ENCODE assay signal across 8 cellular contexts in genomic region chr4:140326395-140326993, GRCh38. TPM values are rescaled to one million over a fixed set of nuclear protein-coding genes. Genes with fewer than 3 reads are reported as not detected.
DNase-seq lines count a peak whose midpoint lies in the region; ATAC-seq and TF ChIP-seq lines count a peak whose summit lies in the region.

No MANE protein-coding gene starts in this region.

- CTCF ChIA-PET in Caco-2 (lab: Charles Lee): interaction anchor here (0.5 to 1.9 kb wide), 13 partner anchors 9 to 670 kb away, joined by 3 to 14 read pairs (median 4); no protein-coding TSS in a partner anchor

- ATAC-seq in heart left ventricle: peak in 3 of 4 donors; percentile 63 to 75 (median 71)
- no peak for ATAC-seq in GM18868 (IDR thresholded peaks at IDR 0.05; ENCODE audit: unreplicated experiment)
- ATAC-seq in GM21367 (IDR thresholded peaks at IDR 0.05; ENCODE audit: unreplicated experiment): no peak
- no peak for ATAC-seq in HG03095 (IDR thresholded peaks at IDR 0.05; ENCODE audit: unreplicated experiment)

- H3K27me3 ChIP-seq in Caco-2 (replicated peaks; ENCODE audit: control insufficient read depth, insufficient read depth, low read length): no peaks in the 10 kb centered on the region
- no peaks in the 10 kb centered on the region for H3K27me3 ChIP-seq in WERI-Rb-1 (ENCODE audit: insufficient read depth, low read depth, severe bottlenecking)
- no peaks in the 10 kb centered on the region for H3K27me3 ChIP-seq in heart left ventricle
- H3K27me3 ChIP-seq in smooth muscle cell (ENCODE audit: low read depth): no peaks in the 10 kb centered on the region

- H3K36me3 Mint-ChIP-seq in Caco-2 (ENCODE audit: insufficient read depth, unreplicated experiment): no peaks in the 10 kb centered on the region

- no peak overlapping the region for H3K4me3 ChIP-seq in Caco-2 (ENCODE audit: low read depth, low read length)
- no peak overlapping the region for H3K4me3 ChIP-seq in Jurkat, Clone E6-1 (ENCODE audit: low read length)
- H3K4me3 ChIP-seq in WERI-Rb-1 (ENCODE audit: low read depth, low read length): no peak overlapping the region
- no peak overlapping the region for H3K4me3 ChIP-seq in heart left ventricle
- no peak overlapping the region for H3K4me3 ChIP-seq in smooth muscle cell

- POLR2A ChIA-PET in Caco-2 (lab: Charles Lee): no interaction called here

- TF ChIP-seq CTCF in Caco-2 (IDR thresholded peaks at IDR 0.05; ENCODE audit: insufficient read depth in 1 of 2, low read depth in 1 of 2, low read length in 1 of 2, severe bottlenecking in 1 of 2, unreplicated experiment in 1 of 2) (peak; percentile 59 to 78), WERI-Rb-1 (IDR thresholded peaks at IDR 0.05; ENCODE audit: low read depth, low read length) (peak; percentile 75), heart left ventricle (IDR thresholded peaks at IDR 0.05) (peak; percentile 42 to 79 (median 70)), smooth muscle cell (IDR thresholded peaks at IDR 0.05; ENCODE audit: borderline replicate concordance, insufficient read depth, poor library complexity, severe bottlenecking) (peak; percentile 66)

- no peak overlapping the region for H2AFZ ChIP-seq in smooth muscle cell (ENCODE audit: low read depth)

- WGBS in heart left ventricle, 4 donors: 39 to 63% (median 50%) methylated on average over 2 of the region's 2 CpGs
- WGBS in smooth muscle cell (ENCODE audit: low lambda C conversion rate): 20% methylated on average over 2 of the region's 2 CpGs

- H3K79me2 ChIP-seq in smooth muscle cell (ENCODE audit: low read depth): no peaks in the 10 kb centered on the region

- H3K27me3 Mint-ChIP-seq in Caco-2 (ENCODE audit: insufficient read depth, unreplicated experiment): no peaks in the 10 kb centered on the region

- H3K4me3 Mint-ChIP-seq in Caco-2 (ENCODE audit: unreplicated experiment): no peak overlapping the region

- no peaks in the 10 kb centered on the region for H3K9me3 ChIP-seq in Caco-2
- H3K9me3 ChIP-seq in WERI-Rb-1 (ENCODE audit: severe bottlenecking): no peaks in the 10 kb centered on the region
- H3K9me3 ChIP-seq in heart left ventricle: peaks cover 0 to 6% (median 0%) of the 10 kb centered on the region in 12 donors
- no peaks in the 10 kb centered on the region for H3K9me3 ChIP-seq in smooth muscle cell (replicated peaks; ENCODE audit: low read depth)

- H3F3A ChIP-seq in smooth muscle cell (ENCODE audit: low read depth): no peaks in the 10 kb centered on the region

- H3K27ac ChIP-seq in WERI-Rb-1 (no peak overlapping the region), heart left ventricle (no peak overlapping the region), smooth muscle cell (ENCODE audit: low read depth) (no peak overlapping the region)

- no peaks in the 10 kb centered on the region for H4K20me1 ChIP-seq in smooth muscle cell (ENCODE audit: low read depth)

- no peaks in the 10 kb centered on the region for H3K36me3 ChIP-seq in Caco-2 (ENCODE audit: control insufficient read depth, insufficient read depth, low read length)
- H3K36me3 ChIP-seq in WERI-Rb-1: no peaks in the 10 kb centered on the region
- H3K36me3 ChIP-seq in heart left ventricle: no peaks in the 10 kb centered on the region
- H3K36me3 ChIP-seq in smooth muscle cell (ENCODE audit: low read depth): no peaks in the 10 kb centered on the region

- no peak overlapping the region for H3K4me2 ChIP-seq in smooth muscle cell

- DNase-seq in Caco-2 (peak in 1 of 2 experiments; percentile 42), WERI-Rb-1 (peak; percentile 60), heart left ventricle (peak in 1 of 5 donors; percentile 22), smooth muscle cell (lab: John Stamatoyannopoulos, UW; ENCODE audit: unreplicated experiment) (no peak)
- peak; percentile 20 for DNase-seq in Jurkat, Clone E6-1 (ENCODE audit: low read depth, low spot score)

- no peak for TF ChIP-seq POLR2A in heart left ventricle (IDR thresholded peaks at IDR 0.05)

- intact Hi-C loops in Caco-2 (cut with micrococcal nuclease; ENCODE audit: unreplicated experiment) (loop anchor here (1.0 to 5.0 kb wide), 8 partner anchors 17 to 672 kb away; no protein-coding TSS in a partner anchor), heart left ventricle (cut with DNase I) (loop anchor here (2.0 to 10.0 kb wide), 11 partner anchors 62 to 672 kb away; partner anchors contain the start of gene MAML3 (in 4 of the 10))

- H3K9me3 Mint-ChIP-seq in Caco-2 (ENCODE audit: unreplicated experiment): no peaks in the 10 kb centered on the region

- H3K4me1 Mint-ChIP-seq in Caco-2 (ENCODE audit: low read depth, unreplicated experiment): no peaks in the 10 kb centered on the region

- H3K4me1 ChIP-seq in Caco-2 (no peaks in the 10 kb centered on the region), heart left ventricle (peaks cover 0 to 7% (median 0%) of the 10 kb centered on the region in 12 donors), smooth muscle cell (ENCODE audit: low read depth) (no peaks in the 10 kb centered on the region)

- H3K9ac ChIP-seq in smooth muscle cell (ENCODE audit: low read depth): no peak overlapping the region

- H3K27ac Mint-ChIP-seq in Caco-2 (ENCODE audit: unreplicated experiment): no peak overlapping the region

- no TSS peak for BruUV-seq in Caco-2 (replicated peaks; lab: Mats Ljungman, UMichigan)

RNA-seq across cellular contexts. Expression of gene SCOC, which starts 47.0 kb away (rescaled TPM):
- total RNA-seq in Caco-2 (2022): 36.8 and 39.6 TPM in 2 replicates
- 43.2 TPM for polyA plus RNA-seq in Jurkat, Clone E6-1 (2012; ENCODE audit: insufficient read depth, insufficient read length)
- 10 to 100 TPM; 61.0 to 80.9 (median 70.3) TPM for total RNA-seq in heart left ventricle
- polyA plus RNA-seq in heart left ventricle: 10 to 100 TPM; 49.1 to 87.1 TPM
- total RNA-seq in smooth muscle cell: 144 and 159 TPM in 2 replicates
- polyA plus RNA-seq in smooth muscle cell: 76.8 and 86.7 TPM in 2 replicates

Comparison
In these comparisons a context has a peak if more than half of its experiments do, and no peak if none do; other contexts are left out.
1. ATAC-seq: peak in heart left ventricle (3 of 4); none in GM18868 (single experiment), GM21367 (single experiment) and HG03095 (single experiment).
2. Peak in every context shown above with its lines, with median percentiles within 50 percentile points of each other: CTCF ChIP-seq.